9 cellular contexts compared by ENCODE assay signal in genomic region chr1:207050428-207050767, GRCh38. TPM values are rescaled to one million over a fixed set of nuclear protein-coding genes. Genes with fewer than 3 reads are reported as not detected.
DNase-seq lines count a peak whose midpoint lies in the region; ATAC-seq and TF ChIP-seq lines count a peak whose summit lies in the region.
"Had no signal": no experiment of that assay in that cellular context is flagged by ENCODE, and none has a peak within 500 bp of the region (broad histone marks: within the 10 kb centered on the region; RNA-seq: fewer than 3 reads in every experiment).

No MANE protein-coding gene starts in this region.

- no peak; the same call in 1 of the 2 replicates for ATAC-seq in WTC11
- ATAC-seq in psoas muscle = no peak
- no peak for ATAC-seq in HG03097 (IDR thresholded peaks at IDR 0.05; ENCODE audit: low FRiP score, unreplicated experiment)

- H3K4me1 ChIP-seq in psoas muscle = peaks cover 39% of the 10 kb centered on the region
- H3K4me1 ChIP-seq: BLaER1 had no signal

- H3K36me3 Mint-ChIP-seq in WTC11 = peaks cover 36% of the 10 kb centered on the region

- H3K27ac ChIP-seq in psoas muscle = peak overlapping the region; percentile 84
- H3K27ac ChIP-seq: BLaER1 had no signal

- H3K27me3 Mint-ChIP-seq in WTC11 (ENCODE audit: low read depth) = no peaks in the 10 kb centered on the region

- 1% methylated on average over 11 of the region's 11 CpGs for WGBS in psoas muscle, 3 donors

- H3K27me3 ChIP-seq in psoas muscle (ENCODE audit: insufficient read depth in 3 of 3, low read length in 2 of 3) = no peaks in the 10 kb centered on the region

- H3K36me3 ChIP-seq in psoas muscle (ENCODE audit: insufficient read depth in 1 of 2, low read depth in 1 of 2) = peaks cover 2 to 16% of the 10 kb centered on the region in 2 donors
- H3K36me3 ChIP-seq: BLaER1 had no signal

- H3K9me3 ChIP-seq in psoas muscle = no peaks in the 10 kb centered on the region

- TF ChIP-seq CTCF in WTC11 (IDR thresholded peaks at IDR 0.05) = no peak
- TF ChIP-seq CTCF in fibroblast of the aortic adventitia (IDR thresholded peaks at IDR 0.05; ENCODE audit: insufficient read depth, low read length) = no peak
- TF ChIP-seq CTCF in psoas muscle (IDR thresholded peaks at IDR 0.05) = no peak
- no peak for TF ChIP-seq CTCF in GM10266 (IDR thresholded peaks at IDR 0.05; ENCODE audit: control insufficient read depth, insufficient read depth, low read depth, missing control alignments)

- no peaks in the 10 kb centered on the region for H3K9me3 Mint-ChIP-seq in WTC11

- peak overlapping the region; percentile 93 for H3K27ac Mint-ChIP-seq in WTC11

- CTCF ChIA-PET in WTC11 (lab: Charles Lee) = interaction anchor here (0.5 to 2.0 kb wide), 3 partner anchors 10 to 398 kb away, joined by 3 to 17 read pairs (median 4); partner anchors contain the start of gene C1orf116

- H3K4me3 ChIP-seq in fibroblast of the aortic adventitia (ENCODE audit: low read depth, low read length) = peak overlapping the region; percentile 98
- peak overlapping the region; percentile 94 for H3K4me3 ChIP-seq in psoas muscle
- H3K4me3 ChIP-seq: BLaER1 had no signal

- peak; percentile 63 for DNase-seq in NCI-H1105 treated with DMSO at 0.1 percent for 48 hours (lab: John Stamatoyannopoulos, UW)
- DNase-seq in NCI-H1105 (lab: John Stamatoyannopoulos, UW) = no peak
- peak; percentile 48 for DNase-seq in WTC11 (ENCODE audit: low spot score)
- no peak for DNase-seq in fibroblast of the aortic adventitia (ENCODE audit: low read depth)
- DNase-seq in psoas muscle = no peak
- DNase-seq in DMS53 (lab: John Stamatoyannopoulos, UW) = no peak
- no peak for DNase-seq in GM10266 (ENCODE audit: extremely low spot score)

- peaks cover 59% of the 10 kb centered on the region for H3K4me1 Mint-ChIP-seq in WTC11

- POLR2A ChIA-PET in WTC11 (lab: Charles Lee) = no interaction called here

- peak overlapping the region; percentile 95 for H3K4me3 Mint-ChIP-seq in WTC11

- intact Hi-C loops in psoas muscle (cut with DNase I) = no loop called here

TF ChIP-seq in WTC11, 78 proteins besides CTCF, POLR2A, EP300 and RAD21:
- TF ChIP-seq CBFB (CRISPR knock-in tag; IDR thresholded peaks at IDR 0.05; ENCODE audit: low read depth) (no peak), ZNF396 (CRISPR knock-in tag; IDR thresholded peaks at IDR 0.05; ENCODE audit: borderline replicate concordance) (no peak), NR2C2 (CRISPR knock-in tag; IDR thresholded peaks at IDR 0.05) (no peak), ZNF232 (CRISPR knock-in tag; IDR thresholded peaks at IDR 0.05) (no peak), MAX (CRISPR knock-in tag; IDR thresholded peaks at IDR 0.05) (no peak), TEAD4 (CRISPR knock-in tag; IDR thresholded peaks at IDR 0.05) (no peak)
- TF ChIP-seq, protein P1, sequence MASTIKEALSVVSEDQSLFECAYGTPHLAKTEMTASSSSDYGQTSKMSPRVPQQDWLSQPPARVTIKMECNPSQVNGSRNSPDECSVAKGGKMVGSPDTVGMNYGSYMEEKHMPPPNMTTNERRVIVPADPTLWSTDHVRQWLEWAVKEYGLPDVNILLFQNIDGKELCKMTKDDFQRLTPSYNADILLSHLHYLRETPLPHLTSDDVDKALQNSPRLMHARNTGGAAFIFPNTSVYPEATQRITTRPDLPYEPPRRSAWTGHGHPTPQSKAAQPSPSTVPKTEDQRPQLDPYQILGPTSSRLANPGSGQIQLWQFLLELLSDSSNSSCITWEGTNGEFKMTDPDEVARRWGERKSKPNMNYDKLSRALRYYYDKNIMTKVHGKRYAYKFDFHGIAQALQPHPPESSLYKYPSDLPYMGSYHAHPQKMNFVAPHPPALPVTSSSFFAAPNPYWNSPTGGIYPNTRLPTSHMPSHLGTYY (CRISPR knock-in tag; IDR thresholded peaks at IDR 0.05) = no peak

RNA-seq across cellular contexts. Expression of gene YOD1, which starts 0.6 kb away (rescaled TPM):
- 9.8 to 12.0 TPM (median 10.2 TPM) in 3 replicates for total RNA-seq in WTC11 (2021)
- 3.5 and 10.1 TPM in 2 replicates for total RNA-seq in fibroblast of the aortic adventitia (ENCODE audit: low replicate concordance)
- 1 to 10 TPM; 3.9 to 7.0 (median 6.0) TPM for total RNA-seq in psoas muscle
- polyA plus RNA-seq in psoas muscle = 1 to 10 TPM; 4.4 to 5.6 (median 5.4) TPM

RNA-seq across cellular contexts. Expression of gene PFKFB2, which starts 2.7 kb away (rescaled TPM):
- total RNA-seq in WTC11 (2021) = 16.8 to 21.0 TPM (median 20.9 TPM) in 3 replicates
- total RNA-seq in fibroblast of the aortic adventitia (ENCODE audit: low replicate concordance) = 6.9 and 9.0 TPM in 2 replicates
- total RNA-seq in psoas muscle = 100 to 1,000 TPM in 1 of 4 donors, 10 to 100 TPM in 3; 36.0 to 149 (median 46.4) TPM
- polyA plus RNA-seq in psoas muscle = 10 to 100 TPM in 2 of 3 donors, 1 to 10 TPM in 1; 3.9 to 32.9 (median 15.4) TPM

RNA-seq across cellular contexts. Expression of gene C1orf116, which starts 17.8 kb away (rescaled TPM):
- total RNA-seq in WTC11 (2021) (2.3 to 2.7 TPM (median 2.4 TPM) in 3 replicates), fibroblast of the aortic adventitia (ENCODE audit: low replicate concordance) (under 0.01 TPM in 1 of 2 replicates, not detected in the other), psoas muscle (1 to 10 TPM in 1 of 4 donors, under 1 TPM in 3; 0.12 to 1.4 (median 0.35) TPM)
- under 1 TPM; 0.14 to 0.49 (median 0.35) TPM for polyA plus RNA-seq in psoas muscle

RNA-seq across cellular contexts. Expression of gene C4BPB, which starts 38.3 kb away (rescaled TPM):
- total RNA-seq in WTC11 (2021) = 0.26 to 0.30 TPM in 2 of 3 replicates, not detected in the other
- not detected in 2 replicates for total RNA-seq in fibroblast of the aortic adventitia (ENCODE audit: low replicate concordance)
- under 1 TPM in 3 of 4 donors, not detected in 1; 0.25 to 0.48 (median 0.27) TPM for total RNA-seq in psoas muscle
- polyA plus RNA-seq in psoas muscle = under 1 TPM in 2 of 3 donors, not detected in 1; 0.08 to 0.12 TPM

RNA-seq across cellular contexts. Expression of gene C4BPA, which starts 53.6 kb away (rescaled TPM):
- total RNA-seq in WTC11 (2021) (0.23 to 0.39 TPM (median 0.30 TPM) in 3 replicates), fibroblast of the aortic adventitia (ENCODE audit: low replicate concordance) (not detected in 2 replicates), psoas muscle (under 1 TPM in 1 of 4 donors, not detected in 3; 0.15 TPM)
- polyA plus RNA-seq in psoas muscle = not detected

Comparison
In these comparisons a context has a peak if more than half of its experiments do, and no peak if none do; other contexts are left out.
1. DNase-seq: peak in NCI-H1105 treated with DMSO at 0.1 percent for 48 hours (single experiment) and WTC11 (single experiment); none in NCI-H1105 (single experiment), fibroblast of the aortic adventitia (single experiment), psoas muscle (0 of 2), DMS53 (single experiment) and GM10266 (single experiment).